ENCODE assay signal across 18 cellular contexts in the genomic region with DNA sequence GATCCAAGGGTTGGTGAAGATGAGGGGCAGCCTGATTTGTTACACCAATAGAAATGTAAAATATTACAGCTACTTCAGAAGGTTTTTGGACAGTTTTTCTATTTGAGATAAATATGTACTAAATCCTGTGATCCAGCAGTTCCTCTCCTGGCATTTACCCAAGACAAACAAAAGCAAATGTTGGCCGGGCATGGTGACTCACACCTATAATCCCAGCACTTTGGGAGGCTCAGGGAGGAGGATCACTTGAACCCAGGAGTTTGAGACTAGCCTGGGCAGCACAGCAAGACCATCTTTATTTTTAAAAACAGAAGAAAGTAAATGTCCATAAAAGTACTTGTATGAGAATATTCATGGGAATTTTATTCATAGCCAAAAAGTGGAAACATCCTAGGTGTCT.
DNase-seq lines count a peak whose midpoint lies in the region; ATAC-seq, FAIRE-seq and TF ChIP-seq lines count a peak whose summit lies in the region.
"Had no signal": no experiment of that assay in that cellular context is flagged by ENCODE, and none has a peak within 500 bp of the region (broad histone marks: within the 10 kb centered on the region; RNA-seq: fewer than 3 reads in every experiment).

No MANE protein-coding gene starts in this region.

- CTCF ChIA-PET in HepG2 (lab: Yijun Ruan, JAX; ENCODE audit: low intra/inter-chr PET ratio, low total read pairs) = no interaction called here

- H3K27me3 ChIP-seq in HepG2 (ENCODE audit: control insufficient read depth in 1 of 2, insufficient read depth in 2 of 2, low read length in 2 of 2) = no peaks in the 10 kb centered on the region
- H3K27me3 ChIP-seq: esophagus squamous epithelium, vagina had no signal

- no peak overlapping the region for H3K27ac ChIP-seq in HepG2 (ENCODE audit: extremely low read length, insufficient read depth, low read length)
- H3K27ac ChIP-seq: esophagus squamous epithelium, HL-60, vagina had no signal

- H3K27me3 Mint-ChIP-seq in activated T-cell treated with anti-CD3 and anti-CD28 coated beads, Interleukin-2, amount 50 U/mL, for 4 hours (ENCODE audit: low read depth) = no peaks in the 10 kb centered on the region
- H3K27me3 Mint-ChIP-seq: brain had no signal

- POLR2A ChIA-PET in HepG2 (lab: Yijun Ruan, JAX) = no interaction called here

- intact Hi-C loops in HepG2 (cut with micrococcal nuclease; ENCODE audit: unreplicated experiment) = no loop called here

- peak in 1 of 2 experiments; percentile 48; a peak in 1 of 4 replicates for TF ChIP-seq EP300 in HepG2 (IDR thresholded peaks at IDR 0.05; ENCODE audit: low read depth in 2 of 2, low read length in 2 of 2)
- TF ChIP-seq EP300 in HepG2 (CRISPR knock-in tag; IDR thresholded peaks at IDR 0.05; ENCODE audit: borderline replicate concordance) = no peak

- no TSS peak for BruUV-seq in HepG2 (replicated peaks; lab: Mats Ljungman, UMichigan)

- no peak overlapping the region for H3K4me2 ChIP-seq in HepG2 (ENCODE audit: low read depth, low read length)

- 26% methylated on average over 1 of the region's 1 CpG for WGBS in HepG2 (ENCODE audit: low lambda C conversion rate)

- no peak overlapping the region for H2AFZ ChIP-seq in HepG2 (ENCODE audit: low read length)

- TF ChIP-seq RAD21 in HepG2 (CRISPR knock-in tag; IDR thresholded peaks at IDR 0.05) = no peak

- H3K36me3 Mint-ChIP-seq in activated T-cell treated with anti-CD3 and anti-CD28 coated beads, Interleukin-2, amount 50 U/mL, for 4 hours (ENCODE audit: insufficient read depth) = peaks cover 35% of the 10 kb centered on the region

- 0 out of 2 replicates have a peak, but pooled peaks cover 7% of the 10 kb centered on the region for H4K20me1 ChIP-seq in HepG2 (ENCODE audit: insufficient read depth, low read length)

- peaks cover 10% of the 10 kb centered on the region for H3K4me1 ChIP-seq in HepG2 (ENCODE audit: insufficient read depth, low read length)
- H3K4me1 ChIP-seq: esophagus squamous epithelium, vagina had no signal

- no peak for TF ChIP-seq POLR2A in HepG2 (IDR thresholded peaks at IDR 0.05; ENCODE audit: insufficient read depth in 1 of 2, low read depth in 2 of 2, low read length in 2 of 2)

- H3K4me3 ChIP-seq in HepG2 (replicated peaks in 1 of 3; ENCODE audit: insufficient read depth in 1 of 3, low read depth in 2 of 3, low read length in 3 of 3) = no peak overlapping the region
- H3K4me3 ChIP-seq: esophagus squamous epithelium, vagina had no signal

- no peak for FAIRE-seq in HepG2 (lab: Jason Lieb, UNC)
- FAIRE-seq: GM12891 had no signal

- H3K4me1 Mint-ChIP-seq in activated T-cell treated with anti-CD3 and anti-CD28 coated beads, Interleukin-2, amount 50 U/mL, for 4 hours (ENCODE audit: low read depth) = peaks cover 23% of the 10 kb centered on the region

- H3K9me3 ChIP-seq in HepG2 (ENCODE audit: low read length) = no peaks in the 10 kb centered on the region
- H3K9me3 ChIP-seq: esophagus squamous epithelium, vagina had no signal

- no peak for TF ChIP-seq CTCF in HepG2 (CRISPR knock-in tag; IDR thresholded peaks at IDR 0.05)

- H3K9me3 Mint-ChIP-seq in activated T-cell treated with anti-CD3 and anti-CD28 coated beads, Interleukin-2, amount 50 U/mL, for 4 hours = no peaks in the 10 kb centered on the region
- H3K9me3 Mint-ChIP-seq: nephron progenitor cell had no signal

- ATAC-seq in HepG2 = no peak; the same call in 2 of the 3 replicates
- no peak for ATAC-seq in activated T-cell treated with anti-CD3 and anti-CD28 coated beads, Interleukin-2, amount 50 U/mL, for 4 hours
- no peak for ATAC-seq in HG03045 (IDR thresholded peaks at IDR 0.05; ENCODE audit: unreplicated experiment)
- ATAC-seq in GM18870 (IDR thresholded peaks at IDR 0.05; ENCODE audit: unreplicated experiment) = no peak
- ATAC-seq in GM21723 (IDR thresholded peaks at IDR 0.05; ENCODE audit: unreplicated experiment) = no peak

- no peak overlapping the region for H3K9ac ChIP-seq in HepG2 (ENCODE audit: insufficient read depth, low read depth, low read length)

- no peaks in the 10 kb centered on the region for H3K79me2 ChIP-seq in HepG2 (ENCODE audit: insufficient read depth, low read length)

- in situ Hi-C loops in HepG2 (cut with HindIII; ENCODE audit: extremely low pct_ligation_motif_present, low pct_unique_long_range_greater_than_20kb) = no loop called here

- peaks cover 10 to 58% of the 10 kb centered on the region in 2 experiments for H3K36me3 ChIP-seq in HepG2 (replicated peaks in 1 of 2; ENCODE audit: control insufficient read depth in 1 of 2, insufficient read depth in 2 of 2, low read length in 2 of 2)

- peak; percentile 33 for DNase-seq in DMS53 treated with DMSO at 0.1 percent for 48 hours (lab: John Stamatoyannopoulos, UW; ENCODE audit: unreplicated experiment)
- peak; percentile 81 for DNase-seq in LHCN-M2 (ENCODE audit: low read depth)
- DNase-seq in astrocyte of the hippocampus (ENCODE audit: low read depth, low spot score) = peak; percentile 53
- DNase-seq in HepG2 (ENCODE audit: low spot score) = peak; percentile 76
- DNase-seq in activated T-cell treated with anti-CD3 and anti-CD28 coated beads, Interleukin-2, amount 50 U/mL, for 4 hours = no peak
- DNase-seq: esophagus squamous epithelium; kidney glomerular epithelial cell; NCI-H1417; nephron progenitor cell; stimulated activated CD4-positive, alpha-beta T cell treated with anti-CD3 and anti-CD28 coated beads, Interleukin-12 subunit alpha, Interleukin-12 subunit beta, amount 100 ng/mL, for 4 hours; stimulated activated CD8-positive, alpha-beta memory T cell treated with anti-CD3 and anti-CD28 coated beads, Interleukin-4, amount 100 ng/mL, for 48 hours had no signal

- no peak overlapping the region for H3K4me3 Mint-ChIP-seq in activated T-cell treated with anti-CD3 and anti-CD28 coated beads, Interleukin-2, amount 50 U/mL, for 4 hours
- H3K4me3 Mint-ChIP-seq: brain, nephron progenitor cell had no signal

TF ChIP-seq in HepG2, 621 proteins besides CTCF, POLR2A, EP300 and RAD21 (continues in another document):
- TF ChIP-seq, protein P1, sequence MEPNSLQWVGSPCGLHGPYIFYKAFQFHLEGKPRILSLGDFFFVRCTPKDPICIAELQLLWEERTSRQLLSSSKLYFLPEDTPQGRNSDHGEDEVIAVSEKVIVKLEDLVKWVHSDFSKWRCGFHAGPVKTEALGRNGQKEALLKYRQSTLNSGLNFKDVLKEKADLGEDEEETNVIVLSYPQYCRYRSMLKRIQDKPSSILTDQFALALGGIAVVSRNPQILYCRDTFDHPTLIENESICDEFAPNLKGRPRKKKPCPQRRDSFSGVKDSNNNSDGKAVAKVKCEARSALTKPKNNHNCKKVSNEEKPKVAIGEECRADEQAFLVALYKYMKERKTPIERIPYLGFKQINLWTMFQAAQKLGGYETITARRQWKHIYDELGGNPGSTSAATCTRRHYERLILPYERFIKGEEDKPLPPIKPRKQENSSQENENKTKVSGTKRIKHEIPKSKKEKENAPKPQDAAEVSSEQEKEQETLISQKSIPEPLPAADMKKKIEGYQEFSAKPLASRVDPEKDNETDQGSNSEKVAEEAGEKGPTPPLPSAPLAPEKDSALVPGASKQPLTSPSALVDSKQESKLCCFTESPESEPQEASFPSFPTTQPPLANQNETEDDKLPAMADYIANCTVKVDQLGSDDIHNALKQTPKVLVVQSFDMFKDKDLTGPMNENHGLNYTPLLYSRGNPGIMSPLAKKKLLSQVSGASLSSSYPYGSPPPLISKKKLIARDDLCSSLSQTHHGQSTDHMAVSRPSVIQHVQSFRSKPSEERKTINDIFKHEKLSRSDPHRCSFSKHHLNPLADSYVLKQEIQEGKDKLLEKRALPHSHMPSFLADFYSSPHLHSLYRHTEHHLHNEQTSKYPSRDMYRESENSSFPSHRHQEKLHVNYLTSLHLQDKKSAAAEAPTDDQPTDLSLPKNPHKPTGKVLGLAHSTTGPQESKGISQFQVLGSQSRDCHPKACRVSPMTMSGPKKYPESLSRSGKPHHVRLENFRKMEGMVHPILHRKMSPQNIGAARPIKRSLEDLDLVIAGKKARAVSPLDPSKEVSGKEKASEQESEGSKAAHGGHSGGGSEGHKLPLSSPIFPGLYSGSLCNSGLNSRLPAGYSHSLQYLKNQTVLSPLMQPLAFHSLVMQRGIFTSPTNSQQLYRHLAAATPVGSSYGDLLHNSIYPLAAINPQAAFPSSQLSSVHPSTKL (CRISPR knock-in tag; IDR thresholded peaks at IDR 0.05) = peak; percentile 46; the same call in 1 of the 2 replicates
- TF ChIP-seq NR2F2 (IDR thresholded peaks at IDR 0.05; ENCODE audit: borderline replicate concordance, low read depth) (no peak), GATAD2A (CRISPR knock-in tag; IDR thresholded peaks at IDR 0.05) (0 out of 2 replicates have a peak, but pooled peaks have one; percentile 22), ZNF33A (CRISPR knock-in tag; IDR thresholded peaks at IDR 0.05; ENCODE audit: borderline replicate concordance) (no peak), ZNF788 (CRISPR knock-in tag; IDR thresholded peaks at IDR 0.05; ENCODE audit: borderline replicate concordance) (no peak), POGZ (CRISPR knock-in tag; IDR thresholded peaks at IDR 0.05) (peak; percentile 75), TRIM24 (CRISPR knock-in tag; IDR thresholded peaks at IDR 0.05) (no peak), SP1 (IDR thresholded peaks at IDR 0.05) (no peak), SP1 (CRISPR knock-in tag; IDR thresholded peaks at IDR 0.05) (no peak), SETDB1 (CRISPR knock-in tag; IDR thresholded peaks at IDR 0.05; ENCODE audit: borderline replicate concordance) (no peak)
- TF ChIP-seq, protein P2, sequence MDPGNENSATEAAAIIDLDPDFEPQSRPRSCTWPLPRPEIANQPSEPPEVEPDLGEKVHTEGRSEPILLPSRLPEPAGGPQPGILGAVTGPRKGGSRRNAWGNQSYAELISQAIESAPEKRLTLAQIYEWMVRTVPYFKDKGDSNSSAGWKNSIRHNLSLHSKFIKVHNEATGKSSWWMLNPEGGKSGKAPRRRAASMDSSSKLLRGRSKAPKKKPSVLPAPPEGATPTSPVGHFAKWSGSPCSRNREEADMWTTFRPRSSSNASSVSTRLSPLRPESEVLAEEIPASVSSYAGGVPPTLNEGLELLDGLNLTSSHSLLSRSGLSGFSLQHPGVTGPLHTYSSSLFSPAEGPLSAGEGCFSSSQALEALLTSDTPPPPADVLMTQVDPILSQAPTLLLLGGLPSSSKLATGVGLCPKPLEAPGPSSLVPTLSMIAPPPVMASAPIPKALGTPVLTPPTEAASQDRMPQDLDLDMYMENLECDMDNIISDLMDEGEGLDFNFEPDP (CRISPR knock-in tag; conservative IDR thresholded peaks at IDR 0.05) = no peak
